Comparison of ENCODE assay signal across 11 cellular contexts in genomic region chr6:40436685-40437604, GRCh38.
DNase-seq lines count a peak whose midpoint lies in the region; ATAC-seq, FAIRE-seq and TF ChIP-seq lines count a peak whose summit lies in the region.
"Had no signal": no experiment of that assay in that cellular context is flagged by ENCODE, and none has a peak within 500 bp of the region (broad histone marks: within the 10 kb centered on the region; RNA-seq: fewer than 3 reads in every experiment).

No MANE protein-coding gene starts in this region.

- H3K4me1 ChIP-seq in Loucy (ENCODE audit: insufficient read depth, low read length, poor library complexity, severe bottlenecking) (peaks cover 52% of the 10 kb centered on the region), right lobe of liver (no peaks in the 10 kb centered on the region)

- H3K9me2 ChIP-seq in Loucy (replicated peaks; ENCODE audit: low read depth, low read length): no peaks in the 10 kb centered on the region

- H3K27ac Mint-ChIP-seq in T-helper 2 cell treated with Interferon-gamma antibody and Interleukin-4, amounts not matched to agents 5 μg/mL and 100 μg/mL, for 36 hours: peak overlapping the region; percentile 83
- H3K27ac Mint-ChIP-seq: stimulated activated naive CD8-positive, alpha-beta T cell treated with anti-CD3 and anti-CD28 coated beads, Interleukin-15, Interleukin-2, amounts not matched to agents 100 ng/mL and 50 ng/mL, for 24 hours had no signal

- H3K79me2 ChIP-seq in Loucy (ENCODE audit: insufficient read depth, low read length): no peaks in the 10 kb centered on the region

- no peak for ATAC-seq in activated CD4-positive, CD25-positive, alpha-beta regulatory T cell treated with anti-CD3 and anti-CD28 coated beads, Interleukin-2, amount 50 U/mL, for 24 hours
- no peak for ATAC-seq in right lobe of liver
- ATAC-seq: left lobe of liver had no signal

- H2AFZ ChIP-seq in Loucy (ENCODE audit: low read length): no peak overlapping the region

- no peaks in the 10 kb centered on the region for H3K36me3 Mint-ChIP-seq in T-helper 2 cell treated with Interferon-gamma antibody and Interleukin-4, amounts not matched to agents 5 μg/mL and 100 μg/mL, for 36 hours (ENCODE audit: low read depth)

- no peaks in the 10 kb centered on the region for H3F3A ChIP-seq in Loucy (ENCODE audit: low read depth)

- no peak overlapping the region for H3K9ac ChIP-seq in Loucy (ENCODE audit: low read depth, low read length, poor library complexity, severe bottlenecking)

- TF ChIP-seq CTCF in Loucy (conservative IDR thresholded peaks at IDR 0.05; ENCODE audit: low read length) (no peak), right lobe of liver (IDR thresholded peaks at IDR 0.05) (no peak)

- peak; percentile 88 for DNase-seq in DMS153 (lab: John Stamatoyannopoulos, UW)
- peak; percentile 43 for DNase-seq in T-helper 2 cell treated with Interferon-gamma antibody and Interleukin-4, amounts not matched to agents 5 μg/mL and 100 μg/mL, for 36 hours (ENCODE audit: low spot score)
- peak; percentile 37 to 45 for DNase-seq in hippocampal formation (lab: John Stamatoyannopoulos, UW)
- DNase-seq in activated CD4-positive, CD25-positive, alpha-beta regulatory T cell (lab: John Stamatoyannopoulos, UW): no peak
- DNase-seq in GM12892 (ENCODE audit: insufficient read length): no peak
- no peak for DNase-seq in right lobe of liver
- DNase-seq: activated effector memory CD4-positive, alpha-beta T cell treated with anti-CD3 and anti-CD28 coated beads, Interleukin-2, amount 50 U/mL, for 16 hours had no signal

- H3K36me3 ChIP-seq in Loucy (ENCODE audit: insufficient read depth, low read length) (peaks cover 5% of the 10 kb centered on the region; the same call in 1 of the 2 replicates), right lobe of liver (no peaks in the 10 kb centered on the region)

- intact Hi-C loops in right lobe of liver (cut with DNase I): no loop called here

- H3K4me3 Mint-ChIP-seq in T-helper 2 cell treated with Interferon-gamma antibody and Interleukin-4, amounts not matched to agents 5 μg/mL and 100 μg/mL, for 36 hours: peak overlapping the region; percentile 19
- H3K4me3 Mint-ChIP-seq: stimulated activated naive CD8-positive, alpha-beta T cell treated with anti-CD3 and anti-CD28 coated beads, Interleukin-15, Interleukin-2, amounts not matched to agents 100 ng/mL and 50 ng/mL, for 24 hours had no signal

- no peaks in the 10 kb centered on the region for H4K20me1 ChIP-seq in Loucy (ENCODE audit: insufficient read depth, low read length, poor library complexity, severe bottlenecking)

- H3K27ac ChIP-seq in right lobe of liver: no peak overlapping the region

- TF ChIP-seq POLR2A in GM12892 (IDR thresholded peaks at IDR 0.05; ENCODE audit: low read depth, low read length) (no peak), right lobe of liver (IDR thresholded peaks at IDR 0.05) (no peak)

- peaks cover 5% of the 10 kb centered on the region for H3K27me3 Mint-ChIP-seq in T-helper 2 cell treated with Interferon-gamma antibody and Interleukin-4, amounts not matched to agents 5 μg/mL and 100 μg/mL, for 36 hours (ENCODE audit: low read depth)
- H3K27me3 Mint-ChIP-seq: stimulated activated naive CD8-positive, alpha-beta T cell treated with anti-CD3 and anti-CD28 coated beads, Interleukin-15, Interleukin-2, amounts not matched to agents 100 ng/mL and 50 ng/mL, for 24 hours had no signal

- H3K27me3 ChIP-seq in Loucy (ENCODE audit: insufficient read depth, low read length, poor library complexity, severe bottlenecking) (no peaks in the 10 kb centered on the region), right lobe of liver (no peaks in the 10 kb centered on the region)

- H3K4me1 Mint-ChIP-seq in T-helper 2 cell treated with Interferon-gamma antibody and Interleukin-4, amounts not matched to agents 5 μg/mL and 100 μg/mL, for 36 hours (ENCODE audit: low read depth): peaks cover 20% of the 10 kb centered on the region

- no peak for FAIRE-seq in GM12892 (lab: Jason Lieb, UNC)

- no peak overlapping the region for H3K4me3 ChIP-seq in Loucy (ENCODE audit: low read length, poor library complexity, severe bottlenecking)
- H3K4me3 ChIP-seq in right lobe of liver: no peak overlapping the region

- H3K9me3 Mint-ChIP-seq in T-helper 2 cell treated with Interferon-gamma antibody and Interleukin-4, amounts not matched to agents 5 μg/mL and 100 μg/mL, for 36 hours: no peaks in the 10 kb centered on the region
- H3K9me3 Mint-ChIP-seq: stimulated activated naive CD8-positive, alpha-beta T cell treated with anti-CD3 and anti-CD28 coated beads, Interleukin-15, Interleukin-2, amounts not matched to agents 100 ng/mL and 50 ng/mL, for 24 hours had no signal

- WGBS in right lobe of liver (ENCODE audit: insufficient coverage, low coverage, low lambda C conversion rate, missing lambda C conversion rate): 77% methylated on average over 7 of the region's 8 CpGs

- H3K9me3 ChIP-seq in Loucy (ENCODE audit: insufficient read depth, low read depth, low read length) (no peaks in the 10 kb centered on the region), right lobe of liver (no peaks in the 10 kb centered on the region)

- H3K4me2 ChIP-seq in Loucy (ENCODE audit: low read depth, low read length, poor library complexity, severe bottlenecking): peak overlapping the region; percentile 62

Comparison
In these comparisons a context has a peak if more than half of its experiments do, and no peak if none do; other contexts are left out.
1. DNase-seq: peak in DMS153 (single experiment), T-helper 2 cell treated with Interferon-gamma antibody and Interleukin-4, amounts not matched to agents 5 μg/mL and 100 μg/mL, for 36 hours (single experiment) and hippocampal formation (2 of 2); none in activated CD4-positive, CD25-positive, alpha-beta regulatory T cell (0 of 4), GM12892 (single experiment) and right lobe of liver (0 of 3).